Comparison of ENCODE assay signal across 13 cellular contexts in genomic region chr22:38935023-38935422, GRCh38. TPM values are rescaled to one million over a fixed set of nuclear protein-coding genes. Genes with fewer than 3 reads are reported as not detected.
DNase-seq lines count a peak whose midpoint lies in the region; ATAC-seq and TF ChIP-seq lines count a peak whose summit lies in the region.
"Had no signal": no experiment of that assay in that cellular context is flagged by ENCODE, and none has a peak within 500 bp of the region (broad histone marks: within the 10 kb centered on the region; RNA-seq: fewer than 3 reads in every experiment).

No MANE protein-coding gene starts in this region.

- TF ChIP-seq RAD21 in HCT116 (IDR thresholded peaks at IDR 0.05; ENCODE audit: low read depth): no peak

- H3K27ac Mint-ChIP-seq in progenitor cell of endocrine pancreas: peak overlapping the region; percentile 22
- H3K27ac Mint-ChIP-seq: stimulated activated naive CD8-positive, alpha-beta T cell treated with anti-CD3 and anti-CD28 coated beads, Interleukin-15, Interleukin-2, amounts not matched to agents 100 ng/mL and 50 ng/mL, for 24 hours had no signal

- 0 out of 4 replicates have a peak overlapping the region, but pooled peaks of 1 of the 2 experiments have one; percentile 15 for H3K4me3 ChIP-seq in HCT116 (replicated peaks in 1 of 2; ENCODE audit: low read depth in 1 of 2, low read length in 2 of 2)

- no peaks in the 10 kb centered on the region for H3K27me3 ChIP-seq in HCT116 (ENCODE audit: insufficient read depth, low read length)

- no peak overlapping the region for H3K4me3 Mint-ChIP-seq in progenitor cell of endocrine pancreas (ENCODE audit: low read depth)
- H3K4me3 Mint-ChIP-seq: stimulated activated naive CD8-positive, alpha-beta T cell treated with anti-CD3 and anti-CD28 coated beads, Interleukin-15, Interleukin-2, amounts not matched to agents 100 ng/mL and 50 ng/mL, for 24 hours had no signal

- CTCF ChIA-PET in HCT116 (lab: Charles Lee): interaction anchor here (0.5 to 1.2 kb wide), 2 partner anchors 11 to 65 kb away, joined by 3 to 5 read pairs; no protein-coding TSS in a partner anchor

- TF ChIP-seq POLR2A in HCT116 (IDR thresholded peaks at IDR 0.05; ENCODE audit: borderline replicate concordance, extremely low read depth, insufficient read depth, insufficient read length): no peak

- H3K27ac ChIP-seq in HCT116 (ENCODE audit: low read depth, low read length): no peak overlapping the region

- H3K4me1 Mint-ChIP-seq in progenitor cell of endocrine pancreas (ENCODE audit: low read depth): no peaks in the 10 kb centered on the region

- H3K9ac ChIP-seq in HCT116 (ENCODE audit: low read length): no peak overlapping the region

- H3K9me3 ChIP-seq in HCT116 (ENCODE audit: control insufficient read depth in 1 of 2, insufficient read depth in 1 of 2, low read depth in 1 of 2, low read length in 2 of 2): no peaks in the 10 kb centered on the region

- no peaks in the 10 kb centered on the region for H3K36me3 Mint-ChIP-seq in progenitor cell of endocrine pancreas (ENCODE audit: insufficient read depth)

- intact Hi-C loops in HCT116 (cut with micrococcal nuclease): no loop called here

- BruUV-seq in HCT116 (replicated peaks; lab: Mats Ljungman, UMichigan): no TSS peak

- H3K4me1 ChIP-seq in HCT116 (ENCODE audit: control insufficient read depth in 1 of 2, insufficient read depth in 2 of 2, low read length in 2 of 2): peaks cover 24 to 26% of the 10 kb centered on the region in 2 experiments

- POLR2A ChIA-PET in HCT116 (lab: Charles Lee): no interaction called here

- H3K79me2 ChIP-seq in HCT116 (ENCODE audit: insufficient read depth, low read length): no peaks in the 10 kb centered on the region

- DNase-seq in HCT116 (ENCODE audit: low read depth, low spot score): no peak
- peak; percentile 88 for DNase-seq in NCI-H2196 (lab: John Stamatoyannopoulos, UW; ENCODE audit: unreplicated experiment)
- peak; percentile 88 for DNase-seq in cerebellum (ENCODE audit: low spot score)
- DNase-seq in progenitor cell of endocrine pancreas (ENCODE audit: low spot score, unreplicated experiment): no peak
- no peak for DNase-seq in activated CD4-positive, alpha-beta T cell treated with anti-CD3 and anti-CD28 coated beads for 4 hours
- DNase-seq: activated T-cell treated with anti-CD3 and anti-CD28 coated beads, Interleukin-2, amount 50 U/mL, for 1 hour; foreskin fibroblast; NCI-H526 treated with DMSO at 0.1 percent for 48 hours had no signal

- no peaks in the 10 kb centered on the region for H4K20me1 ChIP-seq in HCT116 (ENCODE audit: insufficient read depth)

- peak overlapping the region; percentile 48 for H2AFZ ChIP-seq in HCT116 (ENCODE audit: low read depth, low read length, poor library complexity, severe bottlenecking)

- TF ChIP-seq CTCF in HCT116 (IDR thresholded peaks at IDR 0.05 in 2 of 3, conservative IDR thresholded peaks at IDR 0.05 in 1 of 3; ENCODE audit: borderline replicate concordance in 1 of 3, insufficient read depth in 1 of 3, low read depth in 2 of 3, low read length in 2 of 3) (no peak), progenitor cell of endocrine pancreas (IDR thresholded peaks at IDR 0.05; ENCODE audit: unreplicated experiment) (no peak)

- no peaks in the 10 kb centered on the region for H3K36me3 ChIP-seq in HCT116 (ENCODE audit: control insufficient read depth in 1 of 2, insufficient read depth in 2 of 2, low read length in 2 of 2)

- peaks cover 33% of the 10 kb centered on the region for H3K27me3 Mint-ChIP-seq in progenitor cell of endocrine pancreas

- peak; percentile 87 for ATAC-seq in HCT116
- no peak for ATAC-seq in HG02884 (IDR thresholded peaks at IDR 0.05; ENCODE audit: unreplicated experiment)
- no peak for ATAC-seq in HG02642 (IDR thresholded peaks at IDR 0.05; ENCODE audit: poor library complexity, unreplicated experiment)
- ATAC-seq in HG02571 (IDR thresholded peaks at IDR 0.05; ENCODE audit: unreplicated experiment): no peak

- RAD21 ChIA-PET in HCT116 (lab: Charles Lee; ENCODE audit: low non-redundant PET in 1 of 2, low total read pairs in 2 of 2, uncharacterized antibody in 2 of 2, unreplicated experiment in 2 of 2): interaction anchor here in 1 of 2 experiments (0.6 kb wide), 1 partner anchor 229 kb away, joined by 4 read pairs; the partner anchor contains the start of gene GTPBP1

- H3K9me2 ChIP-seq in HCT116 (ENCODE audit: insufficient read depth): no peaks in the 10 kb centered on the region

- peaks cover 4% of the 10 kb centered on the region for H3K9me3 Mint-ChIP-seq in progenitor cell of endocrine pancreas (ENCODE audit: low read depth)
- H3K9me3 Mint-ChIP-seq: stimulated activated naive CD8-positive, alpha-beta T cell treated with anti-CD3 and anti-CD28 coated beads, Interleukin-15, Interleukin-2, amounts not matched to agents 100 ng/mL and 50 ng/mL, for 24 hours had no signal

- H3K4me2 ChIP-seq in HCT116 (ENCODE audit: low read length): peak overlapping the region; percentile 73

TF ChIP-seq in HCT116, 20 proteins besides CTCF, POLR2A, EP300 and RAD21 (continues in another document):
- TF ChIP-seq SRF (IDR thresholded peaks at IDR 0.05; ENCODE audit: low read depth) (no peak), REST (IDR thresholded peaks at IDR 0.05; ENCODE audit: low read depth) (no peak), ELF1 (IDR thresholded peaks at IDR 0.05; ENCODE audit: borderline replicate concordance, low read depth) (no peak), EZH2phosphoT487 (IDR thresholded peaks at IDR 0.05; ENCODE audit: borderline replicate concordance) (no peak), YY1 (IDR thresholded peaks at IDR 0.05; ENCODE audit: extremely low read depth, insufficient replicate concordance, low read depth, low read length) (no peak), ATF3 (IDR thresholded peaks at IDR 0.05) (no peak), TCF7L2 (IDR thresholded peaks at IDR 0.05; ENCODE audit: borderline replicate concordance, extremely low read depth, insufficient read depth, insufficient read length) (peak; percentile 80), CBX3 (IDR thresholded peaks at IDR 0.05; ENCODE audit: low read depth) (peak; percentile 77), POLR2AphosphoS5 (IDR thresholded peaks at IDR 0.05; ENCODE audit: low read depth, low read length) (peak; percentile 67), MAX (IDR thresholded peaks at IDR 0.05) (peak; percentile 79), ZFX (IDR thresholded peaks at IDR 0.05) (no peak), ZBTB33 (IDR thresholded peaks at IDR 0.05; ENCODE audit: extremely low read depth, insufficient replicate concordance, low read length) (peak; percentile 51), EGR1 (IDR thresholded peaks at IDR 0.05; ENCODE audit: low read depth) (no peak), ZNF274 (IDR thresholded peaks at IDR 0.05; ENCODE audit: low read depth, low read length) (no peak), CEBPB (IDR thresholded peaks at IDR 0.05; ENCODE audit: low read depth) (no peak)

RNA-seq across cellular contexts. Expression of gene APOBEC3A, which starts 22.4 kb away (rescaled TPM):
- not detected for total RNA-seq in HCT116 (2021; ENCODE audit: unreplicated experiment)
- polyA plus RNA-seq in HCT116 (2012): not detected in 2 replicates
- total RNA-seq in cerebellum: not detected
- total RNA-seq in progenitor cell of endocrine pancreas: not detected in 2 replicates
- total RNA-seq: chondrocyte had no signal

RNA-seq across cellular contexts. Expression of gene APOBEC3B, which starts 47.1 kb away (rescaled TPM):
- total RNA-seq in HCT116 (2021; ENCODE audit: unreplicated experiment) (10.3 TPM), cerebellum (not detected), progenitor cell of endocrine pancreas (10.1 and 12.6 TPM in 2 replicates)
- 33.4 and 35.2 TPM in 2 replicates for polyA plus RNA-seq in HCT116 (2012)

Comparison
In these comparisons a context has a peak if more than half of its experiments do, and no peak if none do; other contexts are left out.
1. DNase-seq: peak in NCI-H2196 (single experiment) and cerebellum (single experiment); none in HCT116 (single experiment), progenitor cell of endocrine pancreas (single experiment) and activated CD4-positive, alpha-beta T cell treated with anti-CD3 and anti-CD28 coated beads for 4 hours (0 of 2).